In the genomic region with DNA sequence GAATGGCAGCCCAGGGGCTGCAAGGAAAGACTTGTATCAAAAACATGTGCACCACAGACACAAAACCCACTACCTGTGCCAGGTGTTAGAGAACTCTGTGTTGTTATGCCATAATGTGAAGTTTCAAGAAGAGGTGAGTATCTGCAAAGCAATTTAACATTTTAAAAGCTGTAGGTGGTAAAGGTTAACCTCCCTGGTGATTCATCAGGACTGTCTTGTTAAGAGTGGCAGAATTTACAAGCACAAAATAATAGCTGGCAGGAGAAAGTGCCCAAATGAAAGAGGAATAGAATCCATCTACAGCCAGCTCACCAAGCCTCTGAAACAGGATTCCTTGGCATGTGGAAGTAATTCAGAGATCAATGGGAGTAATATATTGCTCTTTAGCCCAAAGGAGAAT, we compare ENCODE assay signal across 20 cellular contexts.
"Had no signal": no experiment of that assay in that cellular context is flagged by ENCODE, and none has a peak within 500 bp of the region (broad histone marks: within the 10 kb centered on the region; RNA-seq: fewer than 3 reads in every experiment).

No MANE protein-coding gene starts in this region.

- DNase-seq: activated CD4-positive, alpha-beta T cell treated with anti-CD3 and anti-CD28 coated beads for 1 hour; activated CD4-positive, alpha-beta T cell treated with anti-CD3 and anti-CD28 coated beads, Interleukin-2, amount 50 U/mL, for 4 hours; activated effector memory CD4-positive, alpha-beta T cell treated with anti-CD3 and anti-CD28 coated beads, Interleukin-2, amount 50 U/mL, for 16 hours; activated naive CD4-positive, alpha-beta T cell treated with anti-CD3 and anti-CD28 coated beads, Interleukin-2, amount 50 U/mL, for 16 hours; activated T-cell treated with anti-CD3 and anti-CD28 coated beads, Interleukin-2, amount 50 U/mL, for 72 hours; hypothalamus; islet precursor cell; midbrain; occipital lobe; posterior cingulate gyrus; retina; stimulated activated naive B cell treated with anti-CD40 and anti-IgM and Interleukin-4, amounts not matched to agents 10 μg/mL and 1 μg/mL and 100 μg/mL, for 72 hours; T-helper 17 cell; upper lobe of right lung; WERI-Rb-1 had no signal

- H3K36me3 ChIP-seq: thoracic aorta, upper lobe of right lung, WERI-Rb-1 had no signal

- H3K4me1 ChIP-seq: upper lobe of right lung had no signal

- ATAC-seq: activated T-cell treated with anti-CD3 and anti-CD28 coated beads, Interleukin-2, amount 50 U/mL, for 72 hours; left lobe of liver; stimulated activated naive B cell treated with anti-CD40 and anti-IgM and Interleukin-4, amounts not matched to agents 10 μg/mL and 1 μg/mL and 100 μg/mL, for 72 hours; T-helper 17 cell; upper lobe of right lung had no signal

- H3K4me3 ChIP-seq: thoracic aorta, upper lobe of right lung had no signal

- H3K9me3 ChIP-seq: thoracic aorta, upper lobe of right lung had no signal

- H3K27ac ChIP-seq: epithelial cell of prostate, thoracic aorta, upper lobe of right lung, WERI-Rb-1 had no signal

- H3K27me3 ChIP-seq: upper lobe of right lung had no signal

- FAIRE-seq: astrocyte, frontal cortex had no signal
